Comparison of ENCODE assay signal across 8 cellular contexts in the genomic region with DNA sequence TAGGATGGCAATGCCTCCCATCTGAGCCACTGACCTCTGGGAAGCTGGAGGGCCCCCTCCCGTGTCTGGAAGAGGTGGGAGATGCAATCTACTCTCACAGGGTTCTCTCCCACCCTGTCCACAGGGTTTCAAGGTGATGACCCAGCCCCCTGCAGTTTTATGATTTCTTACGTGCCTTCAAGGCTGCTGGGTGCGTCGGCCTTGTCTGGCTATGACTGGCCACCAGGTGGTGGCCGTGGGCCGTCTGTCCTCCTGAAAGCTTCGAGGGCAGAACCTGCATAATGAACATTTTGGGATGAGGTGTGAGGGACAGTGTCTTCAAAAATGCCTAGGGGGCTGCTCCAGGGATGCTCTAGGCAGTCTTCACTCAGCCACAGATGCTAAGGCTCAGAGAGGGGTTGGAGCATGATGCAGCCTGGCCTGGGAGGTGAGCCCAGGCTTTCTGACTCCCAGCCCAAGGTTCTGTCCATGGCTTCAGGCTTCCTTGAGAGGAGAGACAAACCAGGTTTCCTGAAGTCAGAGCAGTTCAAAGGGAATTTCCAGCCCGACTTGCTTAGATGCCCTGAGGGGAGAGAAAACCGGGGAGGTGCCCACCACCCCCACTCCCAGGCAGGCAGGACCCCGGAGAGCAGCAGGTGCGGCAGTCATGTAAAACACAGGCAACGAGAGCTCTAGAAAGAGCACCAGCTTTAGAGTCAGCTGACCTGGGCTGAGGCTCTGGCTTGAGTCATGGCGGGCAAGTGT. TPM values are rescaled to one million over a fixed set of nuclear protein-coding genes. Genes with fewer than 3 reads are reported as not detected.
DNase-seq lines count a peak whose midpoint lies in the region; ATAC-seq and TF ChIP-seq lines count a peak whose summit lies in the region.

No MANE protein-coding gene starts in this region.

- no peaks in the 10 kb centered on the region for H3K4me1 ChIP-seq in thyroid gland

- no peak overlapping the region for H3K4me3 ChIP-seq in thyroid gland (replicated peaks in 1 of 3)

- no peaks in the 10 kb centered on the region for H3K27me3 Mint-ChIP-seq in activated T-cell treated with anti-CD3 and anti-CD28 coated beads, Interleukin-2, amount 50 U/mL, for 72 hours (ENCODE audit: low read depth)
- H3K27me3 Mint-ChIP-seq in activated T-cell treated with anti-CD3 and anti-CD28 coated beads, Interleukin-2, amount 50 U/mL, for 4 hours (ENCODE audit: low read depth), result no peaks in the 10 kb centered on the region

- H3K36me3 Mint-ChIP-seq in activated T-cell treated with anti-CD3 and anti-CD28 coated beads, Interleukin-2, amount 50 U/mL, for 72 hours (ENCODE audit: insufficient read depth in 2 of 2), result no peaks in the 10 kb centered on the region
- H3K36me3 Mint-ChIP-seq in activated T-cell treated with anti-CD3 and anti-CD28 coated beads, Interleukin-2, amount 50 U/mL, for 4 hours (ENCODE audit: insufficient read depth), result peaks cover 4% of the 10 kb centered on the region

- no peaks in the 10 kb centered on the region for H3K36me3 ChIP-seq in thyroid gland

- TF ChIP-seq POLR2A in thyroid gland (IDR thresholded peaks at IDR 0.05), result no peak

- no peaks in the 10 kb centered on the region for H3K9me3 ChIP-seq in thyroid gland

- no peak for DNase-seq in activated T-cell treated with anti-CD3 and anti-CD28 coated beads, Interleukin-2, amount 50 U/mL, for 72 hours
- no peak for DNase-seq in activated T-cell treated with anti-CD3 and anti-CD28 coated beads, Interleukin-2, amount 50 U/mL, for 4 hours
- DNase-seq in LHCN-M2 (ENCODE audit: low read depth), result peak; percentile 24
- DNase-seq in amniotic stem cell (lab: John Stamatoyannopoulos, UW), result peak; percentile 26
- DNase-seq in inferior parietal cortex (ENCODE audit: extremely low spot score), result peak; percentile 58
- peak in 1 of 2 donors; percentile 30 for DNase-seq in thyroid gland

- intact Hi-C loops in thyroid gland (cut with DNase I), result no loop called here

- no peak overlapping the region for H3K4me3 Mint-ChIP-seq in activated T-cell treated with anti-CD3 and anti-CD28 coated beads, Interleukin-2, amount 50 U/mL, for 72 hours
- H3K4me3 Mint-ChIP-seq in activated T-cell treated with anti-CD3 and anti-CD28 coated beads, Interleukin-2, amount 50 U/mL, for 4 hours, result no peak overlapping the region

- no peaks in the 10 kb centered on the region for H3K9me3 Mint-ChIP-seq in activated T-cell treated with anti-CD3 and anti-CD28 coated beads, Interleukin-2, amount 50 U/mL, for 72 hours
- H3K9me3 Mint-ChIP-seq in activated T-cell treated with anti-CD3 and anti-CD28 coated beads, Interleukin-2, amount 50 U/mL, for 4 hours, result no peaks in the 10 kb centered on the region

- peak; percentile 32 to 35 for ATAC-seq in activated T-cell treated with anti-CD3 and anti-CD28 coated beads, Interleukin-2, amount 50 U/mL, for 72 hours (replicated peaks in 1 of 2)
- ATAC-seq in activated T-cell treated with anti-CD3 and anti-CD28 coated beads, Interleukin-2, amount 50 U/mL, for 4 hours, result no peak
- ATAC-seq in GM21360 (IDR thresholded peaks at IDR 0.05; ENCODE audit: unreplicated experiment), result no peak
- no peak for ATAC-seq in HG03442 (IDR thresholded peaks at IDR 0.05; ENCODE audit: unreplicated experiment)

- no peak overlapping the region for H3K27ac ChIP-seq in thyroid gland

- H3K27me3 ChIP-seq in thyroid gland, result no peaks in the 10 kb centered on the region

- TF ChIP-seq CTCF in thyroid gland (IDR thresholded peaks at IDR 0.05), result peak; percentile 17 to 53 (median 35)

- WGBS in thyroid gland, 2 donors, result 31 to 39% methylated on average over 10 to 13 of the region's 13 CpGs

- H3K27ac Mint-ChIP-seq in activated T-cell treated with anti-CD3 and anti-CD28 coated beads, Interleukin-2, amount 50 U/mL, for 72 hours, result no peak overlapping the region

- H3K4me1 Mint-ChIP-seq in activated T-cell treated with anti-CD3 and anti-CD28 coated beads, Interleukin-2, amount 50 U/mL, for 72 hours (ENCODE audit: low read depth), result peaks cover 64% of the 10 kb centered on the region
- H3K4me1 Mint-ChIP-seq in activated T-cell treated with anti-CD3 and anti-CD28 coated beads, Interleukin-2, amount 50 U/mL, for 4 hours (ENCODE audit: low read depth), result peaks cover 69% of the 10 kb centered on the region

RNA-seq across cellular contexts. Expression of a gene that starts 18.7 kb away (rescaled TPM):
- total RNA-seq in activated T-cell treated with anti-CD3 and anti-CD28 coated beads, Interleukin-2, amount 50 U/mL, for 72 hours, result 100 to 1,000 TPM; 102 to 215 TPM
- total RNA-seq in activated T-cell treated with anti-CD3 and anti-CD28 coated beads, Interleukin-2, amount 50 U/mL, for 4 hours, result 10 to 100 TPM; 26.8 to 37.8 (median 27.7) TPM
- total RNA-seq in LHCN-M2 (2014; rRNA removed) (0.51 and 0.57 TPM in 2 replicates), thyroid gland (10 to 100 TPM; 14.3 to 47.8 (median 35.1) TPM)
- polyA plus RNA-seq in LHCN-M2 (2012), result 0.77 TPM

RNA-seq across cellular contexts. Expression of a gene that starts 36.4 kb away (rescaled TPM):
- total RNA-seq in activated T-cell treated with anti-CD3 and anti-CD28 coated beads, Interleukin-2, amount 50 U/mL, for 72 hours, result 100 to 1,000 TPM in 1 of 2 donors, 10 to 100 TPM in 1; 99.4 to 155 TPM
- 100 to 1,000 TPM; 103 to 141 (median 140) TPM for total RNA-seq in activated T-cell treated with anti-CD3 and anti-CD28 coated beads, Interleukin-2, amount 50 U/mL, for 4 hours
- 82.2 and 86.3 TPM in 2 replicates for total RNA-seq in LHCN-M2 (2014; rRNA removed)
- 32.2 TPM for polyA plus RNA-seq in LHCN-M2 (2012)
- total RNA-seq in thyroid gland, result 10 to 100 TPM; 21.6 to 32.8 (median 27.3) TPM

Comparison
In these comparisons a context has a peak if more than half of its experiments do, and no peak if none do; other contexts are left out.
1. ATAC-seq: peak in activated T-cell treated with anti-CD3 and anti-CD28 coated beads, Interleukin-2, amount 50 U/mL, for 72 hours (2 of 2); none in activated T-cell treated with anti-CD3 and anti-CD28 coated beads, Interleukin-2, amount 50 U/mL, for 4 hours (0 of 2), GM21360 (single experiment) and HG03442 (single experiment).
2. DNase-seq: peak in LHCN-M2 (single experiment), amniotic stem cell (single experiment) and inferior parietal cortex (single experiment); none in activated T-cell treated with anti-CD3 and anti-CD28 coated beads, Interleukin-2, amount 50 U/mL, for 72 hours (0 of 2) and activated T-cell treated with anti-CD3 and anti-CD28 coated beads, Interleukin-2, amount 50 U/mL, for 4 hours (single experiment).